ENCODE assay signal across 8 cellular contexts in genomic region chr19:43519436-43520088, GRCh38. TPM values are rescaled to one million over a fixed set of nuclear protein-coding genes. Genes with fewer than 3 reads are reported as not detected.
A peak's percentile ranks its signal among the peaks of the same experiment; 100 is the strongest.
DNase-seq lines count a peak whose midpoint lies in the region; ATAC-seq lines count a peak whose summit lies in the region.

No MANE protein-coding gene starts in this region.

- no peaks in the 10 kb centered on the region for H3K9me3 ChIP-seq in CD8-positive, alpha-beta memory T cell (ENCODE audit: low read length)

- H3K9me3 Mint-ChIP-seq in CD8-positive, alpha-beta memory T cell = no peaks in the 10 kb centered on the region
- no peaks in the 10 kb centered on the region for H3K9me3 Mint-ChIP-seq in activated CD8-positive, alpha-beta memory T cell treated with anti-CD3 and anti-CD28 coated beads, Interleukin-2, amount 10 ng/mL, durations not matched to agents 7 days and 5 days (ENCODE audit: low read depth)

- no peaks in the 10 kb centered on the region for H3K36me3 ChIP-seq in CD8-positive, alpha-beta memory T cell (ENCODE audit: insufficient read depth, low read length)

- CTCF ChIA-PET in CD8-positive, alpha-beta memory T cell (lab: Charles Lee) = interaction anchor here (0.6 to 12.3 kb wide), 30 partner anchors 9 to 155 kb away, joined by 3 to 316 read pairs (median 4); partner anchors contain the start of genes PHLDB3 and ZNF575
- CTCF ChIA-PET in activated CD8-positive, alpha-beta memory T cell treated with anti-CD3 and anti-CD28 coated beads, Interleukin-2, amount 10 ng/mL, durations not matched to agents 7 days and 5 days (lab: Charles Lee) = interaction anchor here (0.7 to 13.4 kb wide), 39 partner anchors 9 to 416 kb away, joined by 3 to 274 read pairs (median 6); partner anchors contain the start of genes IRGQ, PHLDB3, PINLYP and XRCC1

- peaks cover 11 to 17% (median 16%) of the 10 kb centered on the region in 3 donors for H3K4me1 Mint-ChIP-seq in CD8-positive, alpha-beta memory T cell
- peaks cover 13% of the 10 kb centered on the region for H3K4me1 Mint-ChIP-seq in activated CD8-positive, alpha-beta memory T cell treated with anti-CD3 and anti-CD28 coated beads, Interleukin-2, amount 10 ng/mL, durations not matched to agents 7 days and 5 days

- no peaks in the 10 kb centered on the region for H3K27me3 Mint-ChIP-seq in CD8-positive, alpha-beta memory T cell
- H3K27me3 Mint-ChIP-seq in activated CD8-positive, alpha-beta memory T cell treated with anti-CD3 and anti-CD28 coated beads, Interleukin-2, amount 10 ng/mL, durations not matched to agents 7 days and 5 days = no peaks in the 10 kb centered on the region

- H3K27ac Mint-ChIP-seq in CD8-positive, alpha-beta memory T cell = peak overlapping the region; percentile 1 to 94 (median 26)
- no peak overlapping the region for H3K27ac Mint-ChIP-seq in activated CD8-positive, alpha-beta memory T cell treated with anti-CD3 and anti-CD28 coated beads, Interleukin-2, amount 10 ng/mL, durations not matched to agents 7 days and 5 days

- ATAC-seq in activated CD8-positive, alpha-beta memory T cell treated with anti-CD3 and anti-CD28 coated beads, Interleukin-2, amount 10 ng/mL, durations not matched to agents 7 days and 5 days = peak; percentile 49
- ATAC-seq in HG03469 (IDR thresholded peaks at IDR 0.05; ENCODE audit: unreplicated experiment) = no peak

- H3K4me3 ChIP-seq in CD8-positive, alpha-beta memory T cell (ENCODE audit: low read length) = no peak overlapping the region

- H3K4me1 ChIP-seq in CD8-positive, alpha-beta memory T cell (ENCODE audit: insufficient read depth, low read length) = peaks cover 4% of the 10 kb centered on the region

- no peak overlapping the region for H3K27ac ChIP-seq in CD8-positive, alpha-beta memory T cell (ENCODE audit: low read depth, low read length)

- peak; percentile 65 to 85 (median 74) for DNase-seq in CD8-positive, alpha-beta memory T cell
- DNase-seq in HuH-7.5 (ENCODE audit: low spot score) = peak; percentile 58
- peak; percentile 74 for DNase-seq in NOMO-1 treated with DMSO at 0.1 percent for 48 hours (lab: John Stamatoyannopoulos, UW; ENCODE audit: unreplicated experiment)
- peak; percentile 81 for DNase-seq in activated CD8-positive, alpha-beta memory T cell treated with anti-CD3 and anti-CD28 coated beads, Interleukin-2, amount 10 ng/mL, durations not matched to agents 7 days and 5 days
- peak; percentile 86 for DNase-seq in epidermal melanocyte (ENCODE audit: insufficient read length, low spot score)
- peak; percentile 74 for DNase-seq in mucosa of gallbladder (ENCODE audit: low spot score)
- DNase-seq in stimulated activated CD8-positive, alpha-beta memory T cell treated with anti-CD3 and anti-CD28 coated beads, Interleukin-7, amount 100 ng/mL, for 4 hours (ENCODE audit: low read depth in 2 of 2) = peak; percentile 70

- POLR2A ChIA-PET in CD8-positive, alpha-beta memory T cell (lab: Charles Lee) = interaction anchor here (0.5 to 1.9 kb wide), 4 partner anchors 69 to 150 kb away, joined by 4 to 13 read pairs (median 8); partner anchors contain the start of gene PLAUR

- peaks cover 0 to 16% (median 6%) of the 10 kb centered on the region in 3 donors for H3K36me3 Mint-ChIP-seq in CD8-positive, alpha-beta memory T cell
- peaks cover 14% of the 10 kb centered on the region for H3K36me3 Mint-ChIP-seq in activated CD8-positive, alpha-beta memory T cell treated with anti-CD3 and anti-CD28 coated beads, Interleukin-2, amount 10 ng/mL, durations not matched to agents 7 days and 5 days

- no peaks in the 10 kb centered on the region for H3K27me3 ChIP-seq in CD8-positive, alpha-beta memory T cell (ENCODE audit: insufficient read depth, low read length, poor library complexity, severe bottlenecking)

- no peak overlapping the region for H3K4me3 Mint-ChIP-seq in CD8-positive, alpha-beta memory T cell
- no peak overlapping the region for H3K4me3 Mint-ChIP-seq in activated CD8-positive, alpha-beta memory T cell treated with anti-CD3 and anti-CD28 coated beads, Interleukin-2, amount 10 ng/mL, durations not matched to agents 7 days and 5 days

RNA-seq across cellular contexts. Expression of gene ETHE1, which starts 7.4 kb away (rescaled TPM):
- 10 to 100 TPM; 34.4 to 42.3 TPM for total RNA-seq in CD8-positive, alpha-beta memory T cell
- 77.0 TPM for polyA plus RNA-seq in CD8-positive, alpha-beta memory T cell
- 10 to 100 TPM; 52.6 to 55.8 TPM for total RNA-seq in activated CD8-positive, alpha-beta memory T cell treated with anti-CD3 and anti-CD28 coated beads, Interleukin-2, amount 10 ng/mL, durations not matched to agents 7 days and 5 days
- total RNA-seq in mucosa of gallbladder = 55.4 TPM

RNA-seq across cellular contexts. Expression of gene ZNF575, which starts 13.4 kb away (rescaled TPM):
- total RNA-seq in CD8-positive, alpha-beta memory T cell = 1 to 10 TPM; 2.1 to 2.3 TPM
- polyA plus RNA-seq in CD8-positive, alpha-beta memory T cell = 2.6 TPM
- total RNA-seq in activated CD8-positive, alpha-beta memory T cell treated with anti-CD3 and anti-CD28 coated beads, Interleukin-2, amount 10 ng/mL, durations not matched to agents 7 days and 5 days = 1 to 10 TPM; 2.9 to 3.7 TPM
- total RNA-seq in mucosa of gallbladder = 4.1 TPM

RNA-seq across cellular contexts. Expression of gene PHLDB3, which starts 15.0 kb away (rescaled TPM):
- 10 to 100 TPM; 13.5 to 15.4 TPM for total RNA-seq in CD8-positive, alpha-beta memory T cell
- 8.1 TPM for polyA plus RNA-seq in CD8-positive, alpha-beta memory T cell
- total RNA-seq in activated CD8-positive, alpha-beta memory T cell treated with anti-CD3 and anti-CD28 coated beads, Interleukin-2, amount 10 ng/mL, durations not matched to agents 7 days and 5 days = 10 to 100 TPM; 11.0 to 11.2 TPM
- total RNA-seq in mucosa of gallbladder = 35.3 TPM

RNA-seq across cellular contexts. Expression of gene LYPD3, which starts 54.2 kb away (rescaled TPM):
- 1 to 10 TPM in 1 of 2 experiments, under 1 TPM in 1; 0.84 to 1.2 TPM for total RNA-seq in CD8-positive, alpha-beta memory T cell
- polyA plus RNA-seq in CD8-positive, alpha-beta memory T cell = 3.8 TPM
- under 1 TPM; 0.23 to 0.33 TPM for total RNA-seq in activated CD8-positive, alpha-beta memory T cell treated with anti-CD3 and anti-CD28 coated beads, Interleukin-2, amount 10 ng/mL, durations not matched to agents 7 days and 5 days
- 1.6 TPM for total RNA-seq in mucosa of gallbladder

RNA-seq across cellular contexts. Expression of gene XRCC1, which starts 55.8 kb away (rescaled TPM):
- 10 to 100 TPM; 37.0 to 37.2 TPM for total RNA-seq in CD8-positive, alpha-beta memory T cell
- 31.4 TPM for polyA plus RNA-seq in CD8-positive, alpha-beta memory T cell
- 10 to 100 TPM; 47.7 to 50.6 TPM for total RNA-seq in activated CD8-positive, alpha-beta memory T cell treated with anti-CD3 and anti-CD28 coated beads, Interleukin-2, amount 10 ng/mL, durations not matched to agents 7 days and 5 days
- total RNA-seq in mucosa of gallbladder = 33.6 TPM
